24 cellular contexts compared by ENCODE assay signal in the genomic region with DNA sequence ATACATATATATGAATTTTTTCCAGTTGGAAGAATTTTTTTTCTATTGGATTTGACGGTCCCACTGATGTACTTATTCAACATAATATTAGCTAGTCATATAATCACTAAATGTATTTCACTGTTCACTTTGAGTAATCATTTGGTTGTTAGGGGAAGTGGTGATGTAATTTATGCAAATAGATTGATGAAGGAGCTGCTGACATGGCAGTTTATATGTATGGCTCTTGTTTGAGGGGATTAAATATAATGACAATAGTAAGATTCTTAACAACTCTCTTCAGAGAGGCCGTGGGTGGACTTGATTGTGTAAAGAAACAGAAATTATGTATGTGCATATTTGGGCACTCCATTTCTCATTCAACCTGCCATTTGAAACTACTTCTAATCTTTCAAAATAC.
"Had no signal": no experiment of that assay in that cellular context is flagged by ENCODE, and none has a peak within 500 bp of the region (broad histone marks: within the 10 kb centered on the region; RNA-seq: fewer than 3 reads in every experiment).

No MANE protein-coding gene starts in this region.

- H3K9me3 ChIP-seq: lower lobe of right lung, thyroid gland had no signal

- H3K4me3 Mint-ChIP-seq: activated naive CD4-positive, alpha-beta T cell treated with anti-CD3 and anti-CD28 coated beads for 36 hours; activated naive CD8-positive, alpha-beta T cell treated with anti-CD3 and anti-CD28 coated beads, Interleukin-2, amount 50 U/mL, for 24 hours; activated T-cell treated with anti-CD3 and anti-CD28 coated beads, Interleukin-2, amount 50 U/mL, for 4 hours; brain; mesothelial cell of epicardium; natural killer cell treated with Interleukin-12 subunit alpha and Interleukin-12 subunit beta and Interleukin-15 and Interleukin-18, amount 100 ng/mL, for 72 hours; stimulated activated naive B cell treated with anti-CD40 and anti-IgM and Interleukin-4, amounts not matched to agents 10 μg/mL and 1 μg/mL and 100 μg/mL, for 72 hours had no signal

- H2AFZ ChIP-seq: parathyroid adenoma had no signal

- H3K36me3 Mint-ChIP-seq: brain; mesothelial cell of epicardium; natural killer cell treated with Interleukin-12 subunit alpha and Interleukin-12 subunit beta and Interleukin-15 and Interleukin-18, amount 100 ng/mL, for 72 hours; stimulated activated naive B cell treated with anti-CD40 and anti-IgM and Interleukin-4, amounts not matched to agents 10 μg/mL and 1 μg/mL and 100 μg/mL, for 72 hours had no signal

- H3K79me2 ChIP-seq: parathyroid adenoma had no signal

- H3K27ac Mint-ChIP-seq: activated naive CD4-positive, alpha-beta T cell treated with anti-CD3 and anti-CD28 coated beads for 36 hours; activated naive CD8-positive, alpha-beta T cell treated with anti-CD3 and anti-CD28 coated beads, Interleukin-2, amount 50 U/mL, for 24 hours; brain; mesothelial cell of epicardium; natural killer cell treated with Interleukin-12 subunit alpha and Interleukin-12 subunit beta and Interleukin-15 and Interleukin-18, amount 100 ng/mL, for 72 hours; stimulated activated naive B cell treated with anti-CD40 and anti-IgM and Interleukin-4, amounts not matched to agents 10 μg/mL and 1 μg/mL and 100 μg/mL, for 72 hours had no signal

- H3K4me1 ChIP-seq: lower lobe of right lung, parathyroid adenoma, thyroid gland had no signal

- ATAC-seq: activated naive CD8-positive, alpha-beta T cell treated with anti-CD3 and anti-CD28 coated beads, Interleukin-2, amount 50 U/mL, for 24 hours; activated T-cell treated with anti-CD3 and anti-CD28 coated beads, Interleukin-2, amount 50 U/mL, for 4 hours; left colon; lower lobe of right lung; natural killer cell treated with Interleukin-12 subunit alpha and Interleukin-12 subunit beta and Interleukin-15 and Interleukin-18, amount 100 ng/mL, for 72 hours; sciatic nerve; stimulated activated naive B cell treated with anti-CD40 and anti-IgM and Interleukin-4, amounts not matched to agents 10 μg/mL and 1 μg/mL and 100 μg/mL, for 72 hours had no signal

- H3K36me3 ChIP-seq: lower lobe of right lung, thyroid gland had no signal

- H3K27me3 ChIP-seq: dorsolateral prefrontal cortex, thyroid gland had no signal

- H3K4me1 Mint-ChIP-seq: activated naive CD8-positive, alpha-beta T cell treated with anti-CD3 and anti-CD28 coated beads, Interleukin-2, amount 50 U/mL, for 24 hours; stimulated activated naive B cell treated with anti-CD40 and anti-IgM and Interleukin-4, amounts not matched to agents 10 μg/mL and 1 μg/mL and 100 μg/mL, for 72 hours had no signal

- H3K9ac ChIP-seq: parathyroid adenoma had no signal

- H3K9me3 Mint-ChIP-seq: brain; mesothelial cell of epicardium; stimulated activated naive B cell treated with anti-CD40 and anti-IgM and Interleukin-4, amounts not matched to agents 10 μg/mL and 1 μg/mL and 100 μg/mL, for 72 hours had no signal

- H3K27me3 Mint-ChIP-seq: activated naive CD8-positive, alpha-beta T cell treated with anti-CD3 and anti-CD28 coated beads, Interleukin-2, amount 50 U/mL, for 24 hours; brain; natural killer cell treated with Interleukin-12 subunit alpha and Interleukin-12 subunit beta and Interleukin-15 and Interleukin-18, amount 100 ng/mL, for 72 hours; stimulated activated naive B cell treated with anti-CD40 and anti-IgM and Interleukin-4, amounts not matched to agents 10 μg/mL and 1 μg/mL and 100 μg/mL, for 72 hours had no signal

- DNase-seq: activated CD4-positive, alpha-beta T cell treated with anti-CD3 and anti-CD28 coated beads, Interleukin-2, amount 50 U/mL, for 1 hour; activated CD4-positive, CD25-positive, alpha-beta regulatory T cell; activated CD8-positive, alpha-beta memory T cell treated with anti-CD3 and anti-CD28 coated beads, Interleukin-2, amount 50 U/mL, for 4 hours; activated naive CD4-positive, alpha-beta T cell treated with anti-CD3 and anti-CD28 coated beads for 36 hours; activated naive CD8-positive, alpha-beta T cell treated with anti-CD3 and anti-CD28 coated beads, Interleukin-2, amount 50 U/mL, for 24 hours; activated T-cell treated with anti-CD3 and anti-CD28 coated beads, Interleukin-2, amount 50 U/mL, for 4 hours; anterior cingulate cortex; central memory CD4-positive, alpha-beta T cell; dorsolateral prefrontal cortex; foreskin fibroblast; hippocampal formation; islet precursor cell; left colon; lower lobe of right lung; stimulated activated naive B cell treated with anti-CD40 and anti-IgM and Interleukin-4, amounts not matched to agents 10 μg/mL and 1 μg/mL and 100 μg/mL, for 72 hours; T-helper 9 cell; thyroid gland had no signal

- FAIRE-seq: colon, urothelium cell line had no signal

- H3K27ac ChIP-seq: dorsolateral prefrontal cortex, lower lobe of right lung, parathyroid adenoma, thyroid gland had no signal

- H3K4me3 ChIP-seq: dorsolateral prefrontal cortex, lower lobe of right lung, thyroid gland had no signal
